ENCODE assay signal across 18 cellular contexts in genomic region chr4:74316397-74316796, GRCh38. TPM values are rescaled to one million over a fixed set of nuclear protein-coding genes. Genes with fewer than 3 reads are reported as not detected.
"Had no signal": no experiment of that assay in that cellular context is flagged by ENCODE, and none has a peak within 500 bp of the region (broad histone marks: within the 10 kb centered on the region; RNA-seq: fewer than 3 reads in every experiment).

No MANE protein-coding gene starts in this region.

- H3K27ac ChIP-seq: brain microvascular endothelial cell, neutrophil, SJSA1 had no signal

- H3K4me1 ChIP-seq: SJSA1 had no signal

- H3K4me2 ChIP-seq: smooth muscle cell had no signal

- H3K36me3 ChIP-seq: brain microvascular endothelial cell, neutrophil, SJSA1 had no signal

- DNase-seq: activated CD4-positive, alpha-beta T cell treated with anti-CD3 and anti-CD28 coated beads for 4 hours; activated CD8-positive, alpha-beta memory T cell treated with anti-CD3 and anti-CD28 coated beads for 24 hours; amygdala; brain microvascular endothelial cell; hypothalamus; immature natural killer cell; left colon; mucosa of descending colon; naive thymus-derived CD8-positive, alpha-beta T cell; SW 1271; T1000; trophoblast cell had no signal

- ATAC-seq: left colon; mucosa of descending colon; naive thymus-derived CD8-positive, alpha-beta T cell; stimulated activated effector memory CD8-positive, alpha-beta T cell treated with anti-CD3 and anti-CD28 coated beads, Interleukin-12 subunit alpha, Interleukin-12 subunit beta, amount 100 ng/mL, for 72 hours had no signal

- H3K9me3 ChIP-seq: mucosa of descending colon, neutrophil, SJSA1 had no signal

- H3K27me3 ChIP-seq: brain microvascular endothelial cell, neutrophil had no signal

- H3K4me3 ChIP-seq: lung, mucosa of descending colon, SJSA1, smooth muscle cell had no signal

RNA-seq across cellular contexts. Expression of gene EPGN, which starts 8.1 kb away (rescaled TPM):
- total RNA-seq: left colon, mucosa of descending colon, subcutaneous adipose tissue had no signal
- polyA plus RNA-seq: immature natural killer cell had no signal

RNA-seq across cellular contexts. Expression of gene EREG, which starts 48.5 kb away (rescaled TPM):
- total RNA-seq: naive thymus-derived CD8-positive, alpha-beta T cell; SJSA1 had no signal
- polyA plus RNA-seq: immature natural killer cell; naive thymus-derived CD8-positive, alpha-beta T cell had no signal
